In genomic region chr13:32164622-32165268, GRCh38 we compare ENCODE assay signal across 8 cellular contexts.
A peak's percentile ranks its signal among the peaks of the same experiment; 100 is the strongest.
DNase-seq lines count a peak whose midpoint lies in the region; ATAC-seq and TF ChIP-seq lines count a peak whose summit lies in the region.

No MANE protein-coding gene starts in this region.

- H3K27ac ChIP-seq in OCI-LY1 (ENCODE audit: low read depth, low read length, poor library complexity, severe bottlenecking) (no peak overlapping the region), brain microvascular endothelial cell (no peak overlapping the region), thoracic aorta (peak overlapping the region in 1 of 2 donors; percentile 69)

- no peak for ATAC-seq in thoracic aorta (ENCODE audit: insufficient number of reproducible peaks, low FRiP score, low read depth)
- no peak for ATAC-seq in HG02678 (IDR thresholded peaks at IDR 0.05; ENCODE audit: unreplicated experiment)

- peak overlapping the region; percentile 98 for H2AFZ ChIP-seq in OCI-LY1 (ENCODE audit: low read length)

- TF ChIP-seq CTCF in AG04449 (IDR thresholded peaks at IDR 0.05; ENCODE audit: insufficient read depth, low read length, missing control alignments) (peak; percentile 71), GM12873 (IDR thresholded peaks at IDR 0.05; ENCODE audit: insufficient read depth, low read depth, low read length, missing control alignments) (peak; percentile 66), OCI-LY1 (IDR thresholded peaks at IDR 0.05; ENCODE audit: low read length) (peak; percentile 72), brain microvascular endothelial cell (IDR thresholded peaks at IDR 0.05; ENCODE audit: low read depth, low read length, missing control alignments) (peak; percentile 88), kidney epithelial cell (IDR thresholded peaks at IDR 0.05; ENCODE audit: insufficient read depth, low read length, poor library complexity, severe bottlenecking) (peak; percentile 71), thoracic aorta (IDR thresholded peaks at IDR 0.05) (peak; percentile 10)

- in situ Hi-C loops in KBM-7 (cut with MboI; ENCODE audit: low pct_unique_long_range_greater_than_20kb, low sequenced_read_pairs) (no loop called here), brain microvascular endothelial cell (cut with HindIII; ENCODE audit: low pct_ligation_motif_present, low sequenced_read_pairs) (no loop called here)

- H3K4me1 ChIP-seq in OCI-LY1 (ENCODE audit: insufficient read depth, low read length, severe bottlenecking) = peaks cover 7% of the 10 kb centered on the region
- H3K4me1 ChIP-seq in thoracic aorta (ENCODE audit: control insufficient read depth in 1 of 2, low read depth in 2 of 2) = peaks cover 10 to 33% of the 10 kb centered on the region in 2 donors

- H3K27me3 ChIP-seq in OCI-LY1 (ENCODE audit: insufficient read depth, low read length) = no peaks in the 10 kb centered on the region
- H3K27me3 ChIP-seq in brain microvascular endothelial cell (replicated peaks) = no peaks in the 10 kb centered on the region
- H3K27me3 ChIP-seq in kidney epithelial cell (ENCODE audit: control insufficient read depth, insufficient read depth, low read length) = no peaks in the 10 kb centered on the region
- no peaks in the 10 kb centered on the region for H3K27me3 ChIP-seq in thoracic aorta (replicated peaks; ENCODE audit: insufficient read depth)

- no peak for DNase-seq in AG04449 (ENCODE audit: low read depth, low spot score)
- peak; percentile 83 for DNase-seq in KBM-7
- peak; percentile 73 for DNase-seq in brain microvascular endothelial cell
- no peak for DNase-seq in kidney epithelial cell (ENCODE audit: low read depth)
- DNase-seq in thoracic aorta (ENCODE audit: low spot score) = no peak

- H3K36me3 ChIP-seq in OCI-LY1 (ENCODE audit: insufficient read depth, low read length) (no peaks in the 10 kb centered on the region), brain microvascular endothelial cell (replicated peaks) (no peaks in the 10 kb centered on the region), kidney epithelial cell (ENCODE audit: control insufficient read depth, insufficient read depth, low read length) (no peaks in the 10 kb centered on the region), thoracic aorta (peaks cover 5% of the 10 kb centered on the region)

- no peaks in the 10 kb centered on the region for H3K9me3 ChIP-seq in OCI-LY1 (ENCODE audit: low read length)
- no peaks in the 10 kb centered on the region for H3K9me3 ChIP-seq in thoracic aorta

- H3F3A ChIP-seq in OCI-LY1 (ENCODE audit: insufficient read depth, low read length) = no peaks in the 10 kb centered on the region

- no peak overlapping the region for H3K9ac ChIP-seq in OCI-LY1 (ENCODE audit: low read length)

- no peaks in the 10 kb centered on the region for H4K20me1 ChIP-seq in OCI-LY1 (ENCODE audit: insufficient read depth, low read length)

- H3K79me2 ChIP-seq in OCI-LY1 (ENCODE audit: insufficient read depth, low read length) = no peaks in the 10 kb centered on the region

- H3K4me2 ChIP-seq in OCI-LY1 (ENCODE audit: low read length) = 0 out of 2 replicates have a peak overlapping the region, but pooled peaks have one; percentile 2

- no peak overlapping the region for H3K4me3 ChIP-seq in AG04449 (ENCODE audit: low read depth, low read length)
- no peak overlapping the region for H3K4me3 ChIP-seq in OCI-LY1 (ENCODE audit: low read depth, low read length, poor library complexity, severe bottlenecking)
- H3K4me3 ChIP-seq in brain microvascular endothelial cell (ENCODE audit: low read depth, low read length) = no peak overlapping the region
- no peak overlapping the region for H3K4me3 ChIP-seq in kidney epithelial cell (ENCODE audit: low read depth, low read length)
- no peak overlapping the region for H3K4me3 ChIP-seq in thoracic aorta

- POLR2A ChIA-PET in AG04449 (lab: Yijun Ruan, JAX) = no interaction called here

- CTCF ChIA-PET in AG04449 (lab: Yijun Ruan, JAX) = interaction anchor here (0.6 to 6.8 kb wide), 47 partner anchors 8 to 416 kb away, joined by 3 to 78 read pairs (median 5); partner anchors contain the start of genes BRCA2, FRY and ZAR1L

- H3K9me2 ChIP-seq in OCI-LY1 (ENCODE audit: low read depth, low read length) = no peaks in the 10 kb centered on the region

Comparison
In these comparisons a context has a peak if more than half of its experiments do, and no peak if none do; other contexts are left out.
1. DNase-seq: peak in KBM-7 (single experiment) and brain microvascular endothelial cell (single experiment); none in AG04449 (single experiment), kidney epithelial cell (single experiment) and thoracic aorta (single experiment).
2. CTCF ChIP-seq: peak in every context shown above with its lines; median percentile 88 in brain microvascular endothelial cell; 72 in OCI-LY1; 71 in AG04449; 71 in kidney epithelial cell; 66 in GM12873; 10 in thoracic aorta.